In the genomic region with DNA sequence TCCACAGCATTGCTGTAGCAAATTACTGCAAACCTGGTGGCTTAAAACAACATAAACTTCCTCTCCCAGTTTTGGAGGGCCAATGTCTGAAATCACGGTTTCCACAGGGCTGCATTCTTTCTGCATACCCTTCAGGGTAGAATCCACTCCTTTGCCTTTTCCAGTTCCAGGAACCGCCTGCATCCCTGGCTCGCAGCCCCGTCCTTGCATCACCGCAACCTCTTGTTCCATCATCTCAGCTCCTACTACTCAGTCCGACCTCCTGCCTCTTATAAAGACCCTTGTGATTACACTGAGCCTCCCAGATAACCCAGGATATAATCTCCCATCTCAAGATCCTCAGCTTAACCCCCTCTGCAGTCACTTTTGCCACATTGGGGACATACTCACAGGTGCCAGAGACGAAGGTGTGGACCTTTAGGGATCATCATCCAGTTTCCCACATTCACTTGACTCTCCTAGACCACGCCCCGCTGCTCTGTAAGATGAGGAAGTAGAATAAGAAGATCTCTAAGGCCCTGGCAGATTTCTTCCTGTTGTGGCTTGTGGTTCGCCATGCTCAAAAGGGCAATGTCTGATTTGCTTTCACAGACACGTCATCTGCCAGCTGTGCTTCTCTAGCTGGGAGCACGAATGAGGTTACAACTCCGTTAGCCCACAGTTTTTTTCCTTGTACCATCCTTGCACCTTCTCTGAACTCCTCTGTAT, we compare ENCODE assay signal across 8 cellular contexts.
A peak's percentile ranks its signal among the peaks of the same experiment; 100 is the strongest.
DNase-seq lines count a peak whose midpoint lies in the region; ATAC-seq and TF ChIP-seq lines count a peak whose summit lies in the region.
"Had no signal": no experiment of that assay in that cellular context is flagged by ENCODE, and none has a peak within 500 bp of the region (broad histone marks: within the 10 kb centered on the region; RNA-seq: fewer than 3 reads in every experiment).

No MANE protein-coding gene starts in this region.

- H3K36me3 Mint-ChIP-seq in chondrocyte (ENCODE audit: low read depth), result no peaks in the 10 kb centered on the region

- no peak overlapping the region for H3K4me3 Mint-ChIP-seq in chondrocyte (ENCODE audit: unreplicated experiment)

- H3K4me1 ChIP-seq in mucosa of descending colon (ENCODE audit: low read depth), result no peaks in the 10 kb centered on the region

- H3K27me3 Mint-ChIP-seq in chondrocyte (ENCODE audit: low read depth), result peaks cover 4% of the 10 kb centered on the region

- peak; percentile 74 for ATAC-seq in GM21367 (IDR thresholded peaks at IDR 0.05; ENCODE audit: unreplicated experiment)
- peak; percentile 97 for ATAC-seq in mucosa of descending colon

- intact Hi-C loops in mucosa of descending colon (cut with DNase I, micrococcal nuclease), result no loop called here

- TF ChIP-seq CTCF in mucosa of descending colon (IDR thresholded peaks at IDR 0.05) (no peak), chondrocyte (IDR thresholded peaks at IDR 0.05) (no peak)

- no peak overlapping the region for H3K4me3 ChIP-seq in mucosa of descending colon
- H3K4me3 ChIP-seq: heart right ventricle had no signal

- H3K9me3 ChIP-seq in mucosa of descending colon, result no peaks in the 10 kb centered on the region
- H3K9me3 ChIP-seq: heart right ventricle had no signal

- H3K27ac Mint-ChIP-seq in chondrocyte (ENCODE audit: unreplicated experiment), result no peak overlapping the region

- DNase-seq in KG1 (lab: John Stamatoyannopoulos, UW) (peak; percentile 61), mucosa of descending colon (peak in 2 of 3 donors; percentile 53 to 70), COLO668 (lab: John Stamatoyannopoulos, UW; ENCODE audit: unreplicated experiment) (no peak), DMS 273 treated with DMSO at 0.1 percent for 48 hours (lab: John Stamatoyannopoulos, UW) (no peak), chondrocyte (ENCODE audit: low spot score) (no peak)
- DNase-seq in activated CD8-positive, alpha-beta memory T cell treated with anti-CD3 and anti-CD28 coated beads, Interleukin-2, amount 50 U/mL, for 4 hours, result peak; percentile 40
- DNase-seq: heart right ventricle had no signal

- no peaks in the 10 kb centered on the region for H3K4me1 Mint-ChIP-seq in chondrocyte (ENCODE audit: low read depth)

- no peaks in the 10 kb centered on the region for H3K36me3 ChIP-seq in mucosa of descending colon (ENCODE audit: low read depth)
- H3K36me3 ChIP-seq: heart right ventricle had no signal

- no peaks in the 10 kb centered on the region for H3K9me3 Mint-ChIP-seq in chondrocyte (ENCODE audit: low read depth)

Comparison
In these comparisons a context has a peak if more than half of its experiments do, and no peak if none do; other contexts are left out.
1. DNase-seq: peak in KG1 (single experiment), activated CD8-positive, alpha-beta memory T cell treated with anti-CD3 and anti-CD28 coated beads, Interleukin-2, amount 50 U/mL, for 4 hours (single experiment) and mucosa of descending colon (2 of 3); none in COLO668 (single experiment), DMS 273 treated with DMSO at 0.1 percent for 48 hours (single experiment) and chondrocyte (single experiment).